ENCODE assay signal across 8 cellular contexts in genomic region chr19:11381535-11382369, GRCh38. TPM values are rescaled to one million over a fixed set of nuclear protein-coding genes. Genes with fewer than 3 reads are reported as not detected.
DNase-seq lines count a peak whose midpoint lies in the region; ATAC-seq and FAIRE-seq lines count a peak whose summit lies in the region.

No MANE protein-coding gene starts in this region.

- peak overlapping the region; percentile 86 to 92 (median 90) for H3K4me3 Mint-ChIP-seq in T-cell

- H3K4me3 ChIP-seq in Jurkat, Clone E6-1 (ENCODE audit: low read length), result peak overlapping the region; percentile 76

- POLR2A ChIA-PET in T-cell (lab: Charles Lee), result interaction anchor here (0.5 to 1.0 kb wide), 6 partner anchors 13 to 648 kb away, joined by 3 to 10 read pairs (median 4); partner anchors contain the start of genes CCDC159 (in 1 of the 2), ODAD3 (in 1 of the 2), PRKCSH (in 1 of the 2) and TMEM205 (in 1 of the 2)

- H3K36me3 Mint-ChIP-seq in T-cell, result peaks cover 5% of the 10 kb centered on the region

- peak; percentile 36 for FAIRE-seq in G401.6 (lab: Jason Lieb, UNC)

- CTCF ChIA-PET in T-cell (lab: Charles Lee), result interaction anchor here (0.5 to 2.4 kb wide), 18 partner anchors 9 to 1547 kb away, joined by 3 to 26 read pairs (median 4); partner anchors contain the start of genes CCDC159 (in 1 of the 2), ECSIT (in 1 of the 2), ELOF1 (in 1 of the 2) and ODAD3 (in 1 of the 2)

- ATAC-seq in GM21786 (IDR thresholded peaks at IDR 0.05; ENCODE audit: unreplicated experiment) (peak; percentile 36), T-cell (replicated peaks in 1 of 4) (peak; percentile 29 to 56 (median 36))

- peaks cover 39 to 50% (median 43%) of the 10 kb centered on the region in 3 donors for H3K4me1 Mint-ChIP-seq in T-cell

- no peaks in the 10 kb centered on the region for H3K9me3 Mint-ChIP-seq in T-cell

- peak overlapping the region; percentile 98 for H3K27ac Mint-ChIP-seq in T-cell

- peak; percentile 64 for DNase-seq in Jurkat, Clone E6-1 (ENCODE audit: low read depth, low spot score)
- DNase-seq in T-cell, result peak in 33 of 34 experiments; percentile 48 to 81 (median 67)
- peak; percentile 56 for DNase-seq in astrocyte of the hippocampus (ENCODE audit: low read depth, low spot score)
- peak; percentile 77 for DNase-seq in iPS-NIHi11 (ENCODE audit: low spot score)
- peak; percentile 93 for DNase-seq in stimulated activated CD4-positive, alpha-beta T cell treated with anti-CD3 and anti-CD28 coated beads, Interleukin-1b, Interleukin-23, amount 100 ng/mL, for 48 hours
- DNase-seq in amniotic stem cell (lab: John Stamatoyannopoulos, UW), result no peak

- peaks cover 0 to 17% of the 10 kb centered on the region in 2 donors for H3K27me3 Mint-ChIP-seq in T-cell

RNA-seq across cellular contexts. Expression of gene EPOR, which starts 2.4 kb away (rescaled TPM):
- 10.1 TPM for polyA plus RNA-seq in Jurkat, Clone E6-1 (2012; ENCODE audit: insufficient read depth, insufficient read length)
- 10 to 100 TPM in 1 of 5 donors, 1 to 10 TPM in 4; 5.9 to 11.0 (median 6.7) TPM for total RNA-seq in T-cell

RNA-seq across cellular contexts. Expression of gene SWSAP1, which starts 7.3 kb away (rescaled TPM):
- 3.2 TPM for polyA plus RNA-seq in Jurkat, Clone E6-1 (2012; ENCODE audit: insufficient read depth, insufficient read length)
- 1 to 10 TPM; 1.6 to 5.5 (median 4.3) TPM for total RNA-seq in T-cell

RNA-seq across cellular contexts. Expression of gene PLPPR2, which starts 26.5 kb away (rescaled TPM):
- polyA plus RNA-seq in Jurkat, Clone E6-1 (2012; ENCODE audit: insufficient read depth, insufficient read length), result 11.4 TPM
- 10 to 100 TPM in 3 of 5 donors, 1 to 10 TPM in 2; 8.6 to 16.2 (median 10.7) TPM for total RNA-seq in T-cell

RNA-seq across cellular contexts. Expression of gene CCDC159, which starts 35.4 kb away (rescaled TPM):
- polyA plus RNA-seq in Jurkat, Clone E6-1 (2012; ENCODE audit: insufficient read depth, insufficient read length), result 30.7 TPM
- 10 to 100 TPM; 59.7 to 81.8 (median 69.6) TPM for total RNA-seq in T-cell

RNA-seq across cellular contexts. Expression of gene TMEM205, which starts 35.7 kb away (rescaled TPM):
- polyA plus RNA-seq in Jurkat, Clone E6-1 (2012; ENCODE audit: insufficient read depth, insufficient read length), result 90.2 TPM
- total RNA-seq in T-cell, result 10 to 100 TPM; 15.6 to 32.9 (median 27.0) TPM
